1 cellular context compared by ENCODE assay signal in genomic region chr11:125063429-125064043, GRCh38.
TF ChIP-seq lines count a peak whose summit lies in the region.

No MANE protein-coding gene starts in this region.

TF ChIP-seq in GM23338, 12 proteins besides CTCF, POLR2A, EP300 and RAD21 (continued from another document):
- TF ChIP-seq ZNF462 (CRISPR knock-in tag; IDR thresholded peaks at IDR 0.05) = no peak
